7 cellular contexts compared by ENCODE assay signal in the genomic region with DNA sequence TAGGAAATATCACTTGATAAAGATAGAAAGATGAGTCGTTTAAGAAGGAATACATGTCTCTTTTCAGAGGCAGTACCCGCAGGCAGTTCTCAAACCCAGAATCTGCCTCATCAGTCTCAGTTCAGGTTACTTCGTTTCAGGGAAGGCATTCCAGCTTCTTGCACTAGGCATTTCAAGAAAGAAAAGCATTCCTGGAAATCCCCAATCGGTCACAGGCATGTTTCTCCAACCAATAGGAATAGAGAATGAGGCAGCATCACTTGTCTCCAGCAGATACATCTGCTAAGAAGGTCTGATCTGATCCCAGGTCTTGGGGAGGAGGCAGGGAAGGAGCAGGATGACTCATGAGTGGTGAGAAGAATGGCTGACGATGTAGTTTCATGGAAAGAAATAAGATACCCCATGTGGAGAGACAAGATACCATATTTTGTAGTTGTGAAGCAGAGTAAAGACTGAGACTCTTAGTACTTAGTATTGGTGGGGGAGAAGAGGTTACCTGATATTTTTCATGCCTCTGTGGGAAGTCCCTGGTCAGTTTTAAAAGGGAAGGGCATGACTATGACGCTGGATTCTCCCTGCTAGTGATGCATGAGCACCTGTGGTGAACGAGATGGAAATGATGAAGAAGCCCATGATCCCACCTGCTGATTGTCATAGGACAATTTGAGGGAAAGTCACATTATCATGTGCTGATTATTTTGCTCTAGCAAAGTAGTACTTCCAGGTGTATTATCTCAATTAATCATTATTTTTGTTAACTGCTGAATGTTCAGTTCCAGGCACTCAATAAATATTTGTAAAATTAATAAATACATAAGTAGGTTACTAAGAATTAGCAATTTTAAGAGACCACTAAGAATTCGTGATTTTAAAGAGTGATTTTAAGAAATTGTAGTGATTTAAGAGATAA. TPM values are rescaled to one million over a fixed set of nuclear protein-coding genes. Genes with fewer than 3 reads are reported as not detected.
DNase-seq lines count a peak whose midpoint lies in the region; ATAC-seq and TF ChIP-seq lines count a peak whose summit lies in the region.

No MANE protein-coding gene starts in this region.

- TF ChIP-seq POLR2A in breast epithelium (IDR thresholded peaks at IDR 0.05): no peak

- no peaks in the 10 kb centered on the region for H3K27me3 ChIP-seq in HUES6 (ENCODE audit: control insufficient read depth, insufficient read depth, low read length)
- no peaks in the 10 kb centered on the region for H3K27me3 ChIP-seq in breast epithelium

- peak; percentile 31 for DNase-seq in GM10266 (ENCODE audit: extremely low spot score)
- DNase-seq in SW 1271 (lab: John Stamatoyannopoulos, UW): peak; percentile 85 to 94
- DNase-seq in breast epithelium (ENCODE audit: low spot score in 2 of 2): peak in 1 of 2 donors; percentile 73
- peak; percentile 71 for DNase-seq in iPS-NIHi7 (ENCODE audit: extremely low spot score)
- DNase-seq in stimulated activated CD4-positive, alpha-beta T cell treated with anti-CD3 and anti-CD28 coated beads, Interleukin-12 subunit alpha, Interleukin-12 subunit beta, amount 100 ng/mL, for 24 hours (ENCODE audit: low read depth in 2 of 2): peak; percentile 7 to 27

- intact Hi-C loops in breast epithelium (cut with DNase I; ENCODE audit: low total_unique reads): no loop called here

- H3K9ac ChIP-seq in HUES6 (ENCODE audit: low read length): no peak overlapping the region

- ATAC-seq in GM21717 (IDR thresholded peaks at IDR 0.05; ENCODE audit: unreplicated experiment): peak; percentile 86

- peaks cover 13% of the 10 kb centered on the region for H3K4me1 ChIP-seq in HUES6 (ENCODE audit: control insufficient read depth, insufficient read depth, low read length)
- no peaks in the 10 kb centered on the region for H3K4me1 ChIP-seq in breast epithelium

- H3K27ac ChIP-seq in HUES6 (ENCODE audit: low read depth, low read length) (no peak overlapping the region), breast epithelium (peak overlapping the region; percentile 66 to 68)

- H3K9me3 ChIP-seq in HUES6 (ENCODE audit: control insufficient read depth, insufficient read depth, low read depth, low read length) (no peaks in the 10 kb centered on the region), breast epithelium (no peaks in the 10 kb centered on the region)

- H3K4me3 ChIP-seq in HUES6 (ENCODE audit: low read depth, low read length) (peak overlapping the region; percentile 34; the same call in 1 of the 2 replicates), breast epithelium (no peak overlapping the region)

- TF ChIP-seq CTCF in GM10266 (IDR thresholded peaks at IDR 0.05; ENCODE audit: control insufficient read depth, insufficient read depth, low read depth, missing control alignments) (no peak), breast epithelium (IDR thresholded peaks at IDR 0.05) (no peak)

- H3K36me3 ChIP-seq in HUES6 (ENCODE audit: control insufficient read depth, insufficient read depth, low read length) (no peaks in the 10 kb centered on the region), breast epithelium (no peaks in the 10 kb centered on the region)

RNA-seq across cellular contexts. Expression of a gene that starts 20.3 kb away (rescaled TPM):
- total RNA-seq in breast epithelium: 10 to 100 TPM; 28.2 to 90.3 (median 44.2) TPM

RNA-seq across cellular contexts. Expression of a gene that starts 27.2 kb away (rescaled TPM):
- 10 to 100 TPM in 2 of 3 donors, 1 to 10 TPM in 1; 1.6 to 19.2 (median 15.0) TPM for total RNA-seq in breast epithelium

RNA-seq across cellular contexts. Expression of a gene that starts 56.5 kb away (rescaled TPM):
- total RNA-seq in breast epithelium: 1 to 10 TPM; 1.3 to 7.2 (median 5.4) TPM
